Comparison of ENCODE assay signal across 24 cellular contexts in genomic region chr15:101368086-101368780, GRCh38.
DNase-seq lines count a peak whose midpoint lies in the region; ATAC-seq and TF ChIP-seq lines count a peak whose summit lies in the region.
"Had no signal": no experiment of that assay in that cellular context is flagged by ENCODE, and none has a peak within 500 bp of the region (broad histone marks: within the 10 kb centered on the region; RNA-seq: fewer than 3 reads in every experiment).

No MANE protein-coding gene starts in this region.

- peak overlapping the region; percentile 64 for H2AK5ac ChIP-seq in neuronal stem cell (ENCODE audit: low read depth, low read length)

- intact Hi-C loops in esophagus squamous epithelium (cut with DNase I), result no loop called here

- peak overlapping the region; percentile 13 for H3K4ac ChIP-seq in neuronal stem cell (ENCODE audit: low read length)

- TF ChIP-seq CTCF in RWPE2 (IDR thresholded peaks at IDR 0.05; ENCODE audit: poor library complexity, severe bottlenecking) (no peak), right atrium auricular region (IDR thresholded peaks at IDR 0.05) (no peak), esophagus squamous epithelium (IDR thresholded peaks at IDR 0.05) (no peak)

- no peak overlapping the region for H3K27ac ChIP-seq in RWPE2 (ENCODE audit: poor library complexity, severe bottlenecking)
- H3K27ac ChIP-seq in right atrium auricular region, result peak overlapping the region; percentile 50 to 69
- no peak overlapping the region for H3K27ac ChIP-seq in neuronal stem cell (replicated peaks; ENCODE audit: low read length)
- H3K27ac ChIP-seq in esophagus squamous epithelium, result no peak overlapping the region
- H3K27ac ChIP-seq: BLaER1 treated with 17β-estradiol and CSF1 and Interleukin-3, amounts not matched to agents 10 nM and 100 nM; thoracic aorta had no signal

- no peak; the same call in 2 of the 3 replicates for ATAC-seq in RWPE2 (ENCODE audit: low read depth)
- ATAC-seq: activated naive CD8-positive, alpha-beta T cell treated with anti-CD3 and anti-CD28 coated beads, Interleukin-2, amount 50 U/mL, for 24 hours; WTC11 had no signal

- no peak overlapping the region for H2BK120ac ChIP-seq in neuronal stem cell (ENCODE audit: low read depth, low read length)

- POLR2A ChIA-PET in activated CD4-positive, alpha-beta memory T cell treated with anti-CD3 and anti-CD28 coated beads, Interleukin-2, amount 10 ng/mL, durations not matched to agents 7 days and 5 days (lab: Charles Lee), result no interaction called here

- WGBS in neuronal stem cell (ENCODE audit: extremely low coverage in 2 of 2, insufficient read length in 2 of 2, insufficient replicate concordance in 1 of 2), 2 donors, result no CpG with 5 or more reads among the region's 14 CpGs
- 89 to 91% methylated on average over 12 to 13 of the region's 14 CpGs for WGBS in esophagus squamous epithelium, 2 donors

- H3K4me3 ChIP-seq in RWPE2 (ENCODE audit: severe bottlenecking), result no peak overlapping the region
- no peak overlapping the region for H3K4me3 ChIP-seq in right atrium auricular region
- peak overlapping the region in 1 of 2 donors; percentile 3 for H3K4me3 ChIP-seq in neuronal stem cell (ENCODE audit: low read length in 2 of 2)
- no peak overlapping the region for H3K4me3 ChIP-seq in esophagus squamous epithelium
- H3K4me3 ChIP-seq: BLaER1 treated with 17β-estradiol and CSF1 and Interleukin-3, amounts not matched to agents 10 nM and 100 nM; thoracic aorta had no signal

- H3K9ac ChIP-seq in neuronal stem cell (ENCODE audit: low read depth, low read length, poor library complexity), result no peak overlapping the region
- H3K9ac ChIP-seq: BLaER1 treated with 17β-estradiol and CSF1 and Interleukin-3, amounts not matched to agents 10 nM and 100 nM; SK-N-SH had no signal

- peak overlapping the region; percentile 18 for H2BK12ac ChIP-seq in neuronal stem cell (ENCODE audit: low read length)

- peaks cover 2% of the 10 kb centered on the region for H3K9me3 Mint-ChIP-seq in activated CD4-positive, alpha-beta memory T cell treated with anti-CD3 and anti-CD28 coated beads, Interleukin-2, amount 10 ng/mL, durations not matched to agents 7 days and 5 days
- H3K9me3 Mint-ChIP-seq in immature natural killer cell, result peaks cover 0 to 4% (median 0%) of the 10 kb centered on the region in 6 donors
- H3K9me3 Mint-ChIP-seq: activated CD4-positive, alpha-beta T cell treated with anti-CD3 and anti-CD28 coated beads, Interleukin-2, amount 10 ng/mL, durations not matched to agents 7 days and 5 days; dendritic cell treated with granulocyte-macrophage colony-stimulating factor and Interleukin-4, amounts not matched to agents 40 ng/mL and 50 ng/mL, for 4 days had no signal

- DNase-seq in RWPE2 (ENCODE audit: low spot score) (peak; percentile 67), right atrium auricular region (ENCODE audit: low spot score) (no peak), neuronal stem cell (ENCODE audit: low spot score) (no peak), DMS153 (lab: John Stamatoyannopoulos, UW) (no peak), esophagus squamous epithelium (lab: John Stamatoyannopoulos, UW) (no peak), immature natural killer cell (no peak)
- no peak for DNase-seq in activated CD4-positive, alpha-beta memory T cell treated with anti-CD3 and anti-CD28 coated beads, Interleukin-2, amount 10 ng/mL, durations not matched to agents 7 days and 5 days
- DNase-seq: activated CD4-positive, alpha-beta T cell treated with anti-CD3 and anti-CD28 coated beads, Interleukin-2, amount 10 ng/mL, durations not matched to agents 7 days and 5 days; activated gamma-delta T cell treated with Interleukin-2 at 50 U/mL for 16 hours; activated naive CD8-positive, alpha-beta T cell treated with anti-CD3 and anti-CD28 coated beads, Interleukin-2, amount 50 U/mL, for 24 hours; activated T-cell treated with anti-CD3 and anti-CD28 coated beads, Interleukin-2, amount 50 U/mL, for 48 hours; H9; MM.1S; NCI-H1436; NCI-H510A; SK-N-SH; stimulated activated CD4-positive, alpha-beta T cell treated with anti-CD3 and anti-CD28 coated beads, Interleukin-2, amount 100 ng/mL, for 24 hours; stimulated activated CD8-positive, alpha-beta memory T cell treated with anti-CD3 and anti-CD28 coated beads, Interleukin-4, amount 100 ng/mL, for 48 hours had no signal

- no peak overlapping the region for H3K4me3 Mint-ChIP-seq in activated CD4-positive, alpha-beta memory T cell treated with anti-CD3 and anti-CD28 coated beads, Interleukin-2, amount 10 ng/mL, durations not matched to agents 7 days and 5 days
- H3K4me3 Mint-ChIP-seq in immature natural killer cell, result no peak overlapping the region
- H3K4me3 Mint-ChIP-seq: activated CD4-positive, alpha-beta T cell treated with anti-CD3 and anti-CD28 coated beads, Interleukin-2, amount 10 ng/mL, durations not matched to agents 7 days and 5 days; activated naive CD8-positive, alpha-beta T cell treated with anti-CD3 and anti-CD28 coated beads, Interleukin-2, amount 50 U/mL, for 24 hours; dendritic cell treated with granulocyte-macrophage colony-stimulating factor and Interleukin-4, amounts not matched to agents 40 ng/mL and 50 ng/mL, for 4 days; H9; nephron; stimulated activated naive CD8-positive, alpha-beta T cell treated with anti-CD3 and anti-CD28 coated beads, Interleukin-15, Interleukin-2, amounts not matched to agents 100 ng/mL and 50 ng/mL, for 24 hours; WTC11 had no signal

- H3K14ac ChIP-seq in neuronal stem cell (ENCODE audit: low read length), result peak overlapping the region; percentile 57

- H3K27me3 ChIP-seq in RWPE2 (ENCODE audit: insufficient read depth, poor library complexity, severe bottlenecking) (no peaks in the 10 kb centered on the region), right atrium auricular region (no peaks in the 10 kb centered on the region), neuronal stem cell (ENCODE audit: control insufficient read depth in 3 of 3, insufficient read depth in 3 of 3, low read depth in 1 of 3, low read length in 3 of 3) (no peaks in the 10 kb centered on the region), esophagus squamous epithelium (peaks cover 0 to 30% (median 0%) of the 10 kb centered on the region in 4 donors)
- H3K27me3 ChIP-seq: BLaER1 treated with 17β-estradiol and CSF1 and Interleukin-3, amounts not matched to agents 10 nM and 100 nM had no signal

- CTCF ChIA-PET in activated CD4-positive, alpha-beta memory T cell treated with anti-CD3 and anti-CD28 coated beads, Interleukin-2, amount 10 ng/mL, durations not matched to agents 7 days and 5 days (lab: Charles Lee), result no interaction called here

- H3K4me1 ChIP-seq in RWPE2 (ENCODE audit: insufficient read depth, poor library complexity, severe bottlenecking) (no peaks in the 10 kb centered on the region), right atrium auricular region (peaks cover 0 to 16% of the 10 kb centered on the region in 2 donors), neuronal stem cell (ENCODE audit: control insufficient read depth in 2 of 2, insufficient read depth in 1 of 2, low read depth in 1 of 2, low read length in 2 of 2) (peaks cover 0 to 22% of the 10 kb centered on the region in 2 donors), esophagus squamous epithelium (peaks cover 0 to 18% (median 2%) of the 10 kb centered on the region in 3 donors)

- peaks cover 16% of the 10 kb centered on the region for H3K27me3 Mint-ChIP-seq in activated CD4-positive, alpha-beta memory T cell treated with anti-CD3 and anti-CD28 coated beads, Interleukin-2, amount 10 ng/mL, durations not matched to agents 7 days and 5 days
- H3K27me3 Mint-ChIP-seq in immature natural killer cell (ENCODE audit: low read depth in 3 of 3), result peaks cover 2 to 4% (median 3%) of the 10 kb centered on the region in 3 donors
- H3K27me3 Mint-ChIP-seq: activated naive CD8-positive, alpha-beta T cell treated with anti-CD3 and anti-CD28 coated beads, Interleukin-2, amount 50 U/mL, for 24 hours had no signal

- no peak overlapping the region for H3K27ac Mint-ChIP-seq in activated CD4-positive, alpha-beta memory T cell treated with anti-CD3 and anti-CD28 coated beads, Interleukin-2, amount 10 ng/mL, durations not matched to agents 7 days and 5 days
- no peak overlapping the region for H3K27ac Mint-ChIP-seq in immature natural killer cell
- H3K27ac Mint-ChIP-seq: activated CD4-positive, alpha-beta T cell treated with anti-CD3 and anti-CD28 coated beads, Interleukin-2, amount 10 ng/mL, durations not matched to agents 7 days and 5 days; activated naive CD8-positive, alpha-beta T cell treated with anti-CD3 and anti-CD28 coated beads, Interleukin-2, amount 50 U/mL, for 24 hours; dendritic cell treated with granulocyte-macrophage colony-stimulating factor and Interleukin-4, amounts not matched to agents 40 ng/mL and 50 ng/mL, for 4 days; H9; nephron; stimulated activated naive CD8-positive, alpha-beta T cell treated with anti-CD3 and anti-CD28 coated beads, Interleukin-15, Interleukin-2, amounts not matched to agents 100 ng/mL and 50 ng/mL, for 24 hours; WTC11 had no signal

- H3K18ac ChIP-seq in neuronal stem cell (ENCODE audit: low read length), result peak overlapping the region; percentile 72

- no peaks in the 10 kb centered on the region for H3K9me3 ChIP-seq in RWPE2 (ENCODE audit: severe bottlenecking)
- H3K9me3 ChIP-seq in right atrium auricular region, result peaks cover 0 to 12% of the 10 kb centered on the region in 2 donors
- peaks cover 0 to 12% of the 10 kb centered on the region in 2 donors for H3K9me3 ChIP-seq in neuronal stem cell (replicated peaks in 1 of 2; ENCODE audit: control insufficient read depth in 2 of 2, insufficient read depth in 1 of 2, low read depth in 1 of 2, low read length in 2 of 2)
- no peaks in the 10 kb centered on the region for H3K9me3 ChIP-seq in esophagus squamous epithelium
- H3K9me3 ChIP-seq: SK-N-SH, thoracic aorta had no signal

- H3K36me3 ChIP-seq in RWPE2 (ENCODE audit: low read depth) (no peaks in the 10 kb centered on the region), right atrium auricular region (no peaks in the 10 kb centered on the region), neuronal stem cell (replicated peaks in 1 of 2; ENCODE audit: control insufficient read depth in 2 of 2, insufficient read depth in 2 of 2, low read length in 2 of 2) (no peaks in the 10 kb centered on the region), esophagus squamous epithelium (no peaks in the 10 kb centered on the region)
- H3K36me3 ChIP-seq: BLaER1 treated with 17β-estradiol and CSF1 and Interleukin-3, amounts not matched to agents 10 nM and 100 nM; thoracic aorta had no signal

- no peak for TF ChIP-seq POLR2A in esophagus squamous epithelium (IDR thresholded peaks at IDR 0.05)

- no peak overlapping the region for H2AFZ ChIP-seq in neuronal stem cell (ENCODE audit: low read length)

- no peak overlapping the region for H3K4me2 ChIP-seq in neuronal stem cell (ENCODE audit: insufficient read depth, low read length, poor library complexity, severe bottlenecking)
- H3K4me2 ChIP-seq: BLaER1 treated with 17β-estradiol and CSF1 and Interleukin-3, amounts not matched to agents 10 nM and 100 nM; SK-N-SH had no signal

- no peaks in the 10 kb centered on the region for H3K36me3 Mint-ChIP-seq in activated CD4-positive, alpha-beta memory T cell treated with anti-CD3 and anti-CD28 coated beads, Interleukin-2, amount 10 ng/mL, durations not matched to agents 7 days and 5 days (ENCODE audit: low read depth)
- peaks cover 0 to 3% (median 0%) of the 10 kb centered on the region in 3 donors for H3K36me3 Mint-ChIP-seq in immature natural killer cell
- H3K36me3 Mint-ChIP-seq: WTC11 had no signal

- H2BK15ac ChIP-seq in neuronal stem cell (ENCODE audit: low read length), result peak overlapping the region; percentile 25

- H3K79me1 ChIP-seq in neuronal stem cell (ENCODE audit: low read depth, low read length), result no peaks in the 10 kb centered on the region

- no peaks in the 10 kb centered on the region for H3K4me1 Mint-ChIP-seq in activated CD4-positive, alpha-beta memory T cell treated with anti-CD3 and anti-CD28 coated beads, Interleukin-2, amount 10 ng/mL, durations not matched to agents 7 days and 5 days
- peaks cover 0 to 4% of the 10 kb centered on the region in 2 donors for H3K4me1 Mint-ChIP-seq in immature natural killer cell
- H3K4me1 Mint-ChIP-seq: activated CD4-positive, alpha-beta T cell treated with anti-CD3 and anti-CD28 coated beads, Interleukin-2, amount 10 ng/mL, durations not matched to agents 7 days and 5 days had no signal

- peak overlapping the region; percentile 79 for H4K8ac ChIP-seq in neuronal stem cell (ENCODE audit: low read depth, low read length)

- peak overlapping the region; percentile 5 for H4K91ac ChIP-seq in neuronal stem cell (ENCODE audit: low read depth, low read length, poor library complexity)

- peak overlapping the region; percentile 54 for H2BK5ac ChIP-seq in neuronal stem cell (ENCODE audit: low read length)

- H3K23ac ChIP-seq in neuronal stem cell (ENCODE audit: low read depth, low read length, poor library complexity), result peak overlapping the region; percentile 32

Comparison
In these comparisons a context has a peak if more than half of its experiments do, and no peak if none do; other contexts are left out.
1. H3K27ac ChIP-seq: peak in right atrium auricular region (2 of 2); none in RWPE2 (single experiment), neuronal stem cell (single experiment) and esophagus squamous epithelium (0 of 4).